ENCODE assay signal across 12 cellular contexts in genomic region chr6:96611342-96611964, GRCh38. TPM values are rescaled to one million over a fixed set of nuclear protein-coding genes. Genes with fewer than 3 reads are reported as not detected.
DNase-seq lines count a peak whose midpoint lies in the region; ATAC-seq and TF ChIP-seq lines count a peak whose summit lies in the region.
"Had no signal": no experiment of that assay in that cellular context is flagged by ENCODE, and none has a peak within 500 bp of the region (broad histone marks: within the 10 kb centered on the region; RNA-seq: fewer than 3 reads in every experiment).

No MANE protein-coding gene starts in this region.

- H3K27me3 ChIP-seq in OCI-LY3 (ENCODE audit: low read depth, low read length) (no peaks in the 10 kb centered on the region), mesenchymal stem cell (ENCODE audit: control insufficient read depth in 1 of 2, insufficient read depth in 1 of 2, low read length in 2 of 2) (no peaks in the 10 kb centered on the region)
- H3K27me3 ChIP-seq: upper lobe of left lung had no signal

- ATAC-seq in GM18517 (IDR thresholded peaks at IDR 0.05; ENCODE audit: unreplicated experiment) (peak; percentile 84), GM21528 (IDR thresholded peaks at IDR 0.05; ENCODE audit: low FRiP score, unreplicated experiment) (peak; percentile 81), HG03139 (IDR thresholded peaks at IDR 0.05; ENCODE audit: unreplicated experiment) (peak; percentile 61)
- ATAC-seq: HCT116 had no signal

- 67% methylated on average over 1 of the region's 1 CpG for WGBS in mesenchymal stem cell

- H3K9ac ChIP-seq in OCI-LY3 (ENCODE audit: low read length) (no peak overlapping the region), mesenchymal stem cell (ENCODE audit: low read length) (no peak overlapping the region)

- no peak overlapping the region for H3K23ac ChIP-seq in mesenchymal stem cell (ENCODE audit: low read length in 2 of 2)

- H2BK120ac ChIP-seq in mesenchymal stem cell (ENCODE audit: low read depth, low read length) = no peak overlapping the region

- H2BK12ac ChIP-seq in mesenchymal stem cell (ENCODE audit: low read length in 2 of 2) = no peak overlapping the region

- H3K18ac ChIP-seq in mesenchymal stem cell (ENCODE audit: low read depth in 1 of 2, low read length in 2 of 2) = no peak overlapping the region

- DNase-seq in mesenchymal stem cell (no peak), NCI-H748 treated with DMSO at 0.1 percent for 48 hours (lab: John Stamatoyannopoulos, UW) (no peak), NCI-H2196 treated with DMSO at 0.1 percent for 48 hours (lab: John Stamatoyannopoulos, UW; ENCODE audit: unreplicated experiment) (no peak)
- DNase-seq in stimulated activated CD4-positive, alpha-beta T cell treated with anti-CD3 and anti-CD28 coated beads, Interleukin-15, amount 100 ng/mL, for 24 hours = no peak
- DNase-seq: CD4-positive, alpha-beta memory T cell; NCI-H187; upper lobe of left lung had no signal

- H4K91ac ChIP-seq in mesenchymal stem cell (ENCODE audit: low read length) = no peak overlapping the region

- H3K36me3 ChIP-seq in OCI-LY3 (replicated peaks; ENCODE audit: low read depth, low read length) (no peaks in the 10 kb centered on the region), mesenchymal stem cell (ENCODE audit: control insufficient read depth in 1 of 2, insufficient read depth in 2 of 2, low read depth in 1 of 2, low read length in 2 of 2) (no peaks in the 10 kb centered on the region)
- H3K36me3 ChIP-seq: upper lobe of left lung had no signal

- no peak overlapping the region for H2BK5ac ChIP-seq in mesenchymal stem cell (ENCODE audit: low read depth, low read length, poor library complexity, severe bottlenecking)

- H3K79me1 ChIP-seq in mesenchymal stem cell (replicated peaks; ENCODE audit: low read length, poor library complexity, severe bottlenecking) = no peaks in the 10 kb centered on the region

- H3K4me2 ChIP-seq in OCI-LY3 (ENCODE audit: low read length) = peak overlapping the region; percentile 46
- no peak overlapping the region for H3K4me2 ChIP-seq in mesenchymal stem cell (ENCODE audit: low read length, poor library complexity, severe bottlenecking)

- TF ChIP-seq CTCF in OCI-LY3 (IDR thresholded peaks at IDR 0.05; ENCODE audit: low read depth, low read length) = no peak

- H4K8ac ChIP-seq in mesenchymal stem cell (ENCODE audit: low read length) = no peak overlapping the region

- no peak overlapping the region for H2BK15ac ChIP-seq in mesenchymal stem cell (ENCODE audit: low read depth, poor library complexity, severe bottlenecking)

- H3K4me1 ChIP-seq in OCI-LY3 (ENCODE audit: low read length) (peaks cover 45% of the 10 kb centered on the region), mesenchymal stem cell (ENCODE audit: control insufficient read depth, insufficient read depth, low read depth, low read length) (no peaks in the 10 kb centered on the region)
- H3K4me1 ChIP-seq: upper lobe of left lung had no signal

- H2AK5ac ChIP-seq in mesenchymal stem cell (ENCODE audit: low read length, severe bottlenecking) = no peak overlapping the region

- H3K4ac ChIP-seq in mesenchymal stem cell (ENCODE audit: low read depth in 1 of 2, low read length in 2 of 2) = no peak overlapping the region

- H2AFZ ChIP-seq in OCI-LY3 (ENCODE audit: low read depth, low read length) (no peak overlapping the region), mesenchymal stem cell (ENCODE audit: low read depth, low read length) (no peak overlapping the region)

- H3K27ac ChIP-seq in OCI-LY3 (ENCODE audit: low read length) (no peak overlapping the region), mesenchymal stem cell (ENCODE audit: low read length, poor library complexity, severe bottlenecking) (no peak overlapping the region)
- H3K27ac ChIP-seq: upper lobe of left lung had no signal

- no peaks in the 10 kb centered on the region for H3K79me2 ChIP-seq in OCI-LY3 (ENCODE audit: low read length)

- H3K4me3 ChIP-seq in OCI-LY3 (ENCODE audit: low read length) (no peak overlapping the region), mesenchymal stem cell (ENCODE audit: insufficient read depth in 1 of 2, low read depth in 1 of 2, low read length in 2 of 2) (no peak overlapping the region)
- H3K4me3 ChIP-seq: upper lobe of left lung had no signal

- H3K9me3 ChIP-seq in OCI-LY3 (ENCODE audit: insufficient read depth, low read length) = no peaks in the 10 kb centered on the region
- H3K9me3 ChIP-seq in mesenchymal stem cell (ENCODE audit: control insufficient read depth, low read length) = no peaks in the 10 kb centered on the region
- H3K9me3 ChIP-seq: upper lobe of left lung had no signal

- no peak overlapping the region for H3K14ac ChIP-seq in mesenchymal stem cell (ENCODE audit: low read length in 2 of 2)

- H4K20me1 ChIP-seq in OCI-LY3 (ENCODE audit: insufficient read depth, low read length) = no peaks in the 10 kb centered on the region

RNA-seq across cellular contexts. Expression of gene FHL5, which starts 48.5 kb away (rescaled TPM):
- 0.06 TPM for polyA plus RNA-seq in mesenchymal stem cell (2013, experiment 1 of 2)
- not detected for polyA plus RNA-seq in mesenchymal stem cell (2013, experiment 2 of 2)
- polyA plus RNA-seq: CD4-positive, alpha-beta memory T cell had no signal
